ENCODE assay signal across 15 cellular contexts in genomic region chr2:127157114-127157513, GRCh38.
"Had no signal": no experiment of that assay in that cellular context is flagged by ENCODE, and none has a peak within 500 bp of the region (broad histone marks: within the 10 kb centered on the region; RNA-seq: fewer than 3 reads in every experiment).

No MANE protein-coding gene starts in this region.

- H3K27ac ChIP-seq: foreskin keratinocyte, lower lobe of right lung, neural progenitor cell, parathyroid adenoma, tibial artery had no signal

- H3K27me3 ChIP-seq: foreskin keratinocyte, neural progenitor cell, tibial artery had no signal

- H3K4me3 Mint-ChIP-seq: activated CD4-positive, alpha-beta T cell treated with anti-CD3 and anti-CD28 coated beads, Interleukin-2, amount 10 ng/mL, durations not matched to agents 24 days and 14 days; activated T-cell treated with anti-CD3 and anti-CD28 coated beads, Interleukin-2, amount 50 U/mL, for 72 hours; effector memory CD8-positive, alpha-beta T cell; mesothelial cell of epicardium; neural progenitor cell; T-helper 2 cell treated with Interferon-gamma antibody and Interleukin-4, amounts not matched to agents 5 μg/mL and 100 μg/mL, for 36 hours had no signal

- H3K4me3 ChIP-seq: lower lobe of right lung, neural progenitor cell, smooth muscle cell, tibial artery had no signal

- H3K4me1 ChIP-seq: parathyroid adenoma had no signal

- DNase-seq: activated CD4-positive, alpha-beta T cell treated with anti-CD3 and anti-CD28 coated beads, Interleukin-2, amount 10 ng/mL, durations not matched to agents 24 days and 14 days; activated CD4-positive, CD25-positive, alpha-beta regulatory T cell; activated CD8-positive, alpha-beta memory T cell treated with anti-CD3 and anti-CD28 coated beads, Interleukin-2, amount 50 U/mL, for 48 hours; activated T-cell treated with anti-CD3 and anti-CD28 coated beads, Interleukin-2, amount 50 U/mL, for 72 hours; aorta; cerebellar nuclear complex; effector memory CD8-positive, alpha-beta T cell; foreskin keratinocyte; lower lobe of right lung; tibial artery had no signal

- H3K27ac Mint-ChIP-seq: activated CD4-positive, alpha-beta T cell treated with anti-CD3 and anti-CD28 coated beads, Interleukin-2, amount 10 ng/mL, durations not matched to agents 24 days and 14 days; activated T-cell treated with anti-CD3 and anti-CD28 coated beads, Interleukin-2, amount 50 U/mL, for 72 hours; mesothelial cell of epicardium; neural progenitor cell; T-helper 2 cell treated with Interferon-gamma antibody and Interleukin-4, amounts not matched to agents 5 μg/mL and 100 μg/mL, for 36 hours had no signal

- H3K4me2 ChIP-seq: neural progenitor cell, smooth muscle cell had no signal

- H3K9ac ChIP-seq: neural progenitor cell, parathyroid adenoma had no signal

- H3K4me1 Mint-ChIP-seq: activated CD4-positive, alpha-beta T cell treated with anti-CD3 and anti-CD28 coated beads, Interleukin-2, amount 10 ng/mL, durations not matched to agents 24 days and 14 days had no signal

- H3K9me3 ChIP-seq: lower lobe of right lung, tibial artery had no signal

- H3K9me3 Mint-ChIP-seq: activated T-cell treated with anti-CD3 and anti-CD28 coated beads, Interleukin-2, amount 50 U/mL, for 72 hours; effector memory CD8-positive, alpha-beta T cell; mesothelial cell of epicardium; T-helper 2 cell treated with Interferon-gamma antibody and Interleukin-4, amounts not matched to agents 5 μg/mL and 100 μg/mL, for 36 hours had no signal

- H3K36me3 Mint-ChIP-seq: mesothelial cell of epicardium, neural progenitor cell had no signal

- H3K36me3 ChIP-seq: lower lobe of right lung, neural progenitor cell, tibial artery had no signal

- ATAC-seq: activated T-cell treated with anti-CD3 and anti-CD28 coated beads, Interleukin-2, amount 50 U/mL, for 72 hours; effector memory CD8-positive, alpha-beta T cell; foreskin keratinocyte; lower lobe of right lung had no signal
